In genomic region chr1:25861316-25862286, GRCh38 we compare ENCODE assay signal across 1 cellular context.
TF ChIP-seq lines count a peak whose summit lies in the region.

No MANE protein-coding gene starts in this region.

TF ChIP-seq in HepG2, 621 proteins besides CTCF, POLR2A, EP300 and RAD21 (continued from another document and continues in another):
- TF ChIP-seq ZNF768 (CRISPR knock-in tag; IDR thresholded peaks at IDR 0.05) (no peak), CREB1 (IDR thresholded peaks at IDR 0.05) (no peak), CREB1 (CRISPR knock-in tag; IDR thresholded peaks at IDR 0.05) (peak; percentile 38; the same call in 1 of the 2 replicates), BRD4 (CRISPR knock-in tag; IDR thresholded peaks at IDR 0.05) (no peak), ZNF883 (CRISPR knock-in tag; IDR thresholded peaks at IDR 0.05; ENCODE audit: not compliant biosample characterization) (no peak), KAT2B (IDR thresholded peaks at IDR 0.05; ENCODE audit: borderline replicate concordance, low read depth, low read length) (no peak), RARA (CRISPR knock-in tag; IDR thresholded peaks at IDR 0.05) (peak; percentile 94), ERF (CRISPR knock-in tag; IDR thresholded peaks at IDR 0.05) (peak; percentile 51; the same call in 1 of the 2 replicates), SALL1 (CRISPR knock-in tag; IDR thresholded peaks at IDR 0.05) (peak; percentile 68), ZNF564 (CRISPR knock-in tag; IDR thresholded peaks at IDR 0.05) (no peak), NR2F1 (CRISPR knock-in tag; IDR thresholded peaks at IDR 0.05) (peak in 1 of 2 experiments; percentile 56; a peak in 1 of 4 replicates), HES4 (CRISPR knock-in tag; IDR thresholded peaks at IDR 0.05; ENCODE audit: borderline replicate concordance) (no peak), GTF3A (CRISPR knock-in tag; conservative IDR thresholded peaks at IDR 0.05) (0 out of 2 replicates have a peak, but pooled peaks have one; percentile 38), HDAC2 (CRISPR knock-in tag; IDR thresholded peaks at IDR 0.05) (0 out of 2 replicates have a peak, but pooled peaks have one; percentile 36), RFXAP (CRISPR knock-in tag; IDR thresholded peaks at IDR 0.05; ENCODE audit: borderline replicate concordance) (0 out of 2 replicates have a peak, but pooled peaks have one; percentile 28), ZNF407 (CRISPR knock-in tag; IDR thresholded peaks at IDR 0.05; ENCODE audit: not compliant biosample characterization) (peak; percentile 30), REPIN1 (CRISPR knock-in tag; IDR thresholded peaks at IDR 0.05; ENCODE audit: borderline replicate concordance, low read depth) (0 out of 2 replicates have a peak, but pooled peaks have one; percentile 30), CAMTA2 (CRISPR knock-in tag; IDR thresholded peaks at IDR 0.05; ENCODE audit: borderline replicate concordance) (no peak), ZNF354B (CRISPR knock-in tag; IDR thresholded peaks at IDR 0.05) (no peak), ZNF792 (CRISPR knock-in tag; IDR thresholded peaks at IDR 0.05) (no peak), JUNB (CRISPR knock-in tag; IDR thresholded peaks at IDR 0.05; ENCODE audit: borderline replicate concordance) (peak; percentile 62; the same call in 1 of the 2 replicates), SMAD9 (CRISPR knock-in tag; IDR thresholded peaks at IDR 0.05) (no peak), HMG20B (CRISPR knock-in tag; conservative IDR thresholded peaks at IDR 0.05) (peak; percentile 5; the same call in 1 of the 2 replicates), ZFP36L2 (CRISPR knock-in tag; IDR thresholded peaks at IDR 0.05) (no peak), GLI4 (CRISPR knock-in tag; IDR thresholded peaks at IDR 0.05; ENCODE audit: borderline replicate concordance) (no peak), ARID3A (IDR thresholded peaks at IDR 0.05; ENCODE audit: low read depth, low read length) (no peak), KDM6A (CRISPR knock-in tag; IDR thresholded peaks at IDR 0.05; ENCODE audit: low read depth) (peak; percentile 82), ZNF652 (CRISPR knock-in tag; IDR thresholded peaks at IDR 0.05; ENCODE audit: borderline replicate concordance, low read depth) (0 out of 2 replicates have a peak, but pooled peaks have one; percentile 29), POLR2AphosphoS2 (IDR thresholded peaks at IDR 0.05; ENCODE audit: low read depth, low read length) (no peak)
- TF ChIP-seq, protein P1, sequence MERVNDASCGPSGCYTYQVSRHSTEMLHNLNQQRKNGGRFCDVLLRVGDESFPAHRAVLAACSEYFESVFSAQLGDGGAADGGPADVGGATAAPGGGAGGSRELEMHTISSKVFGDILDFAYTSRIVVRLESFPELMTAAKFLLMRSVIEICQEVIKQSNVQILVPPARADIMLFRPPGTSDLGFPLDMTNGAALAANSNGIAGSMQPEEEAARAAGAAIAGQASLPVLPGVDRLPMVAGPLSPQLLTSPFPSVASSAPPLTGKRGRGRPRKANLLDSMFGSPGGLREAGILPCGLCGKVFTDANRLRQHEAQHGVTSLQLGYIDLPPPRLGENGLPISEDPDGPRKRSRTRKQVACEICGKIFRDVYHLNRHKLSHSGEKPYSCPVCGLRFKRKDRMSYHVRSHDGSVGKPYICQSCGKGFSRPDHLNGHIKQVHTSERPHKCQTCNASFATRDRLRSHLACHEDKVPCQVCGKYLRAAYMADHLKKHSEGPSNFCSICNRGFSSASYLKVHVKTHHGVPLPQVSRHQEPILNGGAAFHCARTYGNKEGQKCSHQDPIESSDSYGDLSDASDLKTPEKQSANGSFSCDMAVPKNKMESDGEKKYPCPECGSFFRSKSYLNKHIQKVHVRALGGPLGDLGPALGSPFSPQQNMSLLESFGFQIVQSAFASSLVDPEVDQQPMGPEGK (CRISPR knock-in tag; IDR thresholded peaks at IDR 0.05): peak; percentile 97
- TF ChIP-seq, protein P2, sequence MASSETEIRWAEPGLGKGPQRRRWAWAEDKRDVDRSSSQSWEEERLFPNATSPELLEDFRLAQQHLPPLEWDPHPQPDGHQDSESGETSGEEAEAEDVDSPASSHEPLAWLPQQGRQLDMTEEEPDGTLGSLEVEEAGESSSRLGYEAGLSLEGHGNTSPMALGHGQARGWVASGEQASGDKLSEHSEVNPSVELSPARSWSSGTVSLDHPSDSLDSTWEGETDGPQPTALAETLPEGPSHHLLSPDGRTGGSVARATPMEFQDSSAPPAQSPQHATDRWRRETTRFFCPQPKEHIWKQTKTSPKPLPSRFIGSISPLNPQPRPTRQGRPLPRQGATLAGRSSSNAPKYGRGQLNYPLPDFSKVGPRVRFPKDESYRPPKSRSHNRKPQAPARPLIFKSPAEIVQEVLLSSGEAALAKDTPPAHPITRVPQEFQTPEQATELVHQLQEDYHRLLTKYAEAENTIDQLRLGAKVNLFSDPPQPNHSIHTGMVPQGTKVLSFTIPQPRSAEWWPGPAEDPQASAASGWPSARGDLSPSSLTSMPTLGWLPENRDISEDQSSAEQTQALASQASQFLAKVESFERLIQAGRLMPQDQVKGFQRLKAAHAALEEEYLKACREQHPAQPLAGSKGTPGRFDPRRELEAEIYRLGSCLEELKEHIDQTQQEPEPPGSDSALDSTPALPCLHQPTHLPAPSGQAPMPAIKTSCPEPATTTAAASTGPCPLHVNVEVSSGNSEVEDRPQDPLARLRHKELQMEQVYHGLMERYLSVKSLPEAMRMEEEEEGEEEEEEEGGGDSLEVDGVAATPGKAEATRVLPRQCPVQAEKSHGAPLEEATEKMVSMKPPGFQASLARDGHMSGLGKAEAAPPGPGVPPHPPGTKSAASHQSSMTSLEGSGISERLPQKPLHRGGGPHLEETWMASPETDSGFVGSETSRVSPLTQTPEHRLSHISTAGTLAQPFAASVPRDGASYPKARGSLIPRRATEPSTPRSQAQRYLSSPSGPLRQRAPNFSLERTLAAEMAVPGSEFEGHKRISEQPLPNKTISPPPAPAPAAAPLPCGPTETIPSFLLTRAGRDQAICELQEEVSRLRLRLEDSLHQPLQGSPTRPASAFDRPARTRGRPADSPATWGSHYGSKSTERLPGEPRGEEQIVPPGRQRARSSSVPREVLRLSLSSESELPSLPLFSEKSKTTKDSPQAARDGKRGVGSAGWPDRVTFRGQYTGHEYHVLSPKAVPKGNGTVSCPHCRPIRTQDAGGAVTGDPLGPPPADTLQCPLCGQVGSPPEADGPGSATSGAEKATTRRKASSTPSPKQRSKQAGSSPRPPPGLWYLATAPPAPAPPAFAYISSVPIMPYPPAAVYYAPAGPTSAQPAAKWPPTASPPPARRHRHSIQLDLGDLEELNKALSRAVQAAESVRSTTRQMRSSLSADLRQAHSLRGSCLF (CRISPR knock-in tag; IDR thresholded peaks at IDR 0.05; ENCODE audit: borderline replicate concordance): no peak
- TF ChIP-seq, protein P3, sequence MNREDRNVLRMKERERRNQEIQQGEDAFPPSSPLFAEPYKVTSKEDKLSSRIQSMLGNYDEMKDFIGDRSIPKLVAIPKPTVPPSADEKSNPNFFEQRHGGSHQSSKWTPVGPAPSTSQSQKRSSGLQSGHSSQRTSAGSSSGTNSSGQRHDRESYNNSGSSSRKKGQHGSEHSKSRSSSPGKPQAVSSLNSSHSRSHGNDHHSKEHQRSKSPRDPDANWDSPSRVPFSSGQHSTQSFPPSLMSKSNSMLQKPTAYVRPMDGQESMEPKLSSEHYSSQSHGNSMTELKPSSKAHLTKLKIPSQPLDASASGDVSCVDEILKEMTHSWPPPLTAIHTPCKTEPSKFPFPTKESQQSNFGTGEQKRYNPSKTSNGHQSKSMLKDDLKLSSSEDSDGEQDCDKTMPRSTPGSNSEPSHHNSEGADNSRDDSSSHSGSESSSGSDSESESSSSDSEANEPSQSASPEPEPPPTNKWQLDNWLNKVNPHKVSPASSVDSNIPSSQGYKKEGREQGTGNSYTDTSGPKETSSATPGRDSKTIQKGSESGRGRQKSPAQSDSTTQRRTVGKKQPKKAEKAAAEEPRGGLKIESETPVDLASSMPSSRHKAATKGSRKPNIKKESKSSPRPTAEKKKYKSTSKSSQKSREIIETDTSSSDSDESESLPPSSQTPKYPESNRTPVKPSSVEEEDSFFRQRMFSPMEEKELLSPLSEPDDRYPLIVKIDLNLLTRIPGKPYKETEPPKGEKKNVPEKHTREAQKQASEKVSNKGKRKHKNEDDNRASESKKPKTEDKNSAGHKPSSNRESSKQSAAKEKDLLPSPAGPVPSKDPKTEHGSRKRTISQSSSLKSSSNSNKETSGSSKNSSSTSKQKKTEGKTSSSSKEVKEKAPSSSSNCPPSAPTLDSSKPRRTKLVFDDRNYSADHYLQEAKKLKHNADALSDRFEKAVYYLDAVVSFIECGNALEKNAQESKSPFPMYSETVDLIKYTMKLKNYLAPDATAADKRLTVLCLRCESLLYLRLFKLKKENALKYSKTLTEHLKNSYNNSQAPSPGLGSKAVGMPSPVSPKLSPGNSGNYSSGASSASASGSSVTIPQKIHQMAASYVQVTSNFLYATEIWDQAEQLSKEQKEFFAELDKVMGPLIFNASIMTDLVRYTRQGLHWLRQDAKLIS (CRISPR knock-in tag; IDR thresholded peaks at IDR 0.05): no peak
- TF ChIP-seq, protein P4, sequence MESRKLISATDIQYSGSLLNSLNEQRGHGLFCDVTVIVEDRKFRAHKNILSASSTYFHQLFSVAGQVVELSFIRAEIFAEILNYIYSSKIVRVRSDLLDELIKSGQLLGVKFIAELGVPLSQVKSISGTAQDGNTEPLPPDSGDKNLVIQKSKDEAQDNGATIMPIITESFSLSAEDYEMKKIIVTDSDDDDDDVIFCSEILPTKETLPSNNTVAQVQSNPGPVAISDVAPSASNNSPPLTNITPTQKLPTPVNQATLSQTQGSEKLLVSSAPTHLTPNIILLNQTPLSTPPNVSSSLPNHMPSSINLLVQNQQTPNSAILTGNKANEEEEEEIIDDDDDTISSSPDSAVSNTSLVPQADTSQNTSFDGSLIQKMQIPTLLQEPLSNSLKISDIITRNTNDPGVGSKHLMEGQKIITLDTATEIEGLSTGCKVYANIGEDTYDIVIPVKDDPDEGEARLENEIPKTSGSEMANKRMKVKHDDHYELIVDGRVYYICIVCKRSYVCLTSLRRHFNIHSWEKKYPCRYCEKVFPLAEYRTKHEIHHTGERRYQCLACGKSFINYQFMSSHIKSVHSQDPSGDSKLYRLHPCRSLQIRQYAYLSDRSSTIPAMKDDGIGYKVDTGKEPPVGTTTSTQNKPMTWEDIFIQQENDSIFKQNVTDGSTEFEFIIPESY (CRISPR knock-in tag; IDR thresholded peaks at IDR 0.05): no peak
- TF ChIP-seq, protein P5, sequence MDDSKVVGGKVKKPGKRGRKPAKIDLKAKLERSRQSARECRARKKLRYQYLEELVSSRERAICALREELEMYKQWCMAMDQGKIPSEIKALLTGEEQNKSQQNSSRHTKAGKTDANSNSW (CRISPR knock-in tag; IDR thresholded peaks at IDR 0.05; ENCODE audit: borderline replicate concordance): no peak
